Comparison of ENCODE assay signal across 6 cellular contexts in the genomic region with DNA sequence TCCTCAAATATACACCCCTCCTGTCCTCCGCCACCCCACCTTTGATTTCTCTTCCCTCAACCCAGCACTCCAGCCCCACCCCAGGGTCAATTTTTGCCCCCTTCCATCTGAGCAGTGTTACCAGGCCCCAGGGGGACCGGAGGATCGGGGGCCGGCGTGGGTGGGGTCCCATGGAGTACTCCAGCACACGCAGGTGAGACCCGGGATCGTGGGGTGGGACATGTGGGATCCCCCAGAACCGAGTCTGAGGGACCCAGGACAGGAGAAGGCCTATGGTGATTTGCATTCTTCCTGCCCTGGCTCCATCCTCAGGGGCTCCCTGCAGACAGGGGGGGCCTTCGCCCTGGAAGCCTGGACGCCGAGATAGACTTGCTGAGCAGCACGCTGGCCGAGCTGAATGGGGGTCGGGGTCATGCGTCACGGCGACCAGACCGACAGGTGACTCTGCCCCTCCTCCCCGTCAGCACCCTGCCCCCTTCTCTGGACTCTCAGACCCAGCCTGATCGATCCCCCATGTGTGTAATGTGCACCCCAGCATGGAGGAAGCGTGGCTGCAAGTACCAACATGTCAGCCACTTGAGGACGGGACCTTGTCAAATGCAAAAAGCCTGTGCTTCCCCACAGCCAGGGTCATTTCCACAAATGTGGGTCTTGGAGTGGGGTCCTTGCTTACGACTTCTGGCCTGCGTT. TPM values are rescaled to one million over a fixed set of nuclear protein-coding genes. Genes with fewer than 3 reads are reported as not detected.
DNase-seq lines count a peak whose midpoint lies in the region; ATAC-seq and TF ChIP-seq lines count a peak whose summit lies in the region.

No MANE protein-coding gene starts in this region.

- peak overlapping the region; percentile 94 to 95 for H3K4me3 ChIP-seq in ascending aorta
- H3K4me3 ChIP-seq in muscle layer of duodenum (ENCODE audit: low read depth in 1 of 2, low read length in 2 of 2): peak overlapping the region; percentile 73 to 81

- DNase-seq in ascending aorta (ENCODE audit: low spot score in 2 of 2) (peak in 1 of 2 donors; percentile 67), anterior cingulate cortex (lab: John Stamatoyannopoulos, UW) (no peak), AG20443 (ENCODE audit: low spot score) (no peak), DMS114 treated with DMSO at 0.1 percent for 48 hours (lab: John Stamatoyannopoulos, UW; ENCODE audit: unreplicated experiment) (no peak)

- TF ChIP-seq CTCF in ascending aorta (IDR thresholded peaks at IDR 0.05): no peak

- ATAC-seq in GM18909 (IDR thresholded peaks at IDR 0.05; ENCODE audit: poor library complexity, unreplicated experiment): peak; percentile 27

- intact Hi-C loops in ascending aorta (cut with DNase I): loop anchor here (5.0 kb wide), 2 partner anchors 266 to 441 kb away; partner anchors contain the start of genes MEPCE, PCOLCE and ZCWPW1

- H3K36me3 ChIP-seq in ascending aorta (peaks cover 25 to 27% of the 10 kb centered on the region in 2 donors), muscle layer of duodenum (ENCODE audit: control insufficient read depth in 1 of 2, insufficient read depth in 2 of 2, low read length in 2 of 2) (peaks cover 10 to 25% of the 10 kb centered on the region in 2 donors)

- H3K9me3 ChIP-seq in ascending aorta (no peaks in the 10 kb centered on the region), muscle layer of duodenum (ENCODE audit: control insufficient read depth in 1 of 2, low read length in 2 of 2) (no peaks in the 10 kb centered on the region)

- H3K27ac ChIP-seq in ascending aorta (peak overlapping the region; percentile 99), muscle layer of duodenum (ENCODE audit: low read length) (peak overlapping the region; percentile 84)

- H3K27me3 ChIP-seq in ascending aorta (no peaks in the 10 kb centered on the region), muscle layer of duodenum (ENCODE audit: low read depth, low read length) (no peaks in the 10 kb centered on the region)

- H3K4me1 ChIP-seq in ascending aorta: peaks cover 17 to 23% of the 10 kb centered on the region in 2 donors
- H3K4me1 ChIP-seq in muscle layer of duodenum (ENCODE audit: control insufficient read depth in 1 of 2, insufficient read depth in 2 of 2, low read length in 2 of 2): peaks cover 10 to 35% of the 10 kb centered on the region in 2 donors

RNA-seq across cellular contexts. Expression of gene TRIP6, which starts 0.8 kb away (rescaled TPM):
- 221 TPM for total RNA-seq in ascending aorta

RNA-seq across cellular contexts. Expression of gene SRRT, which starts 7.0 kb away (rescaled TPM):
- 89.2 TPM for total RNA-seq in ascending aorta

RNA-seq across cellular contexts. Expression of gene SLC12A9, which starts 15.4 kb away (rescaled TPM):
- total RNA-seq in ascending aorta: 19.4 TPM

RNA-seq across cellular contexts. Expression of gene UFSP1, which starts 21.6 kb away (rescaled TPM):
- 0.53 TPM for total RNA-seq in ascending aorta

RNA-seq across cellular contexts. Expression of gene ACHE, which starts 27.7 kb away (rescaled TPM):
- total RNA-seq in ascending aorta: 7.8 TPM
